9 cellular contexts compared by ENCODE assay signal in the genomic region with DNA sequence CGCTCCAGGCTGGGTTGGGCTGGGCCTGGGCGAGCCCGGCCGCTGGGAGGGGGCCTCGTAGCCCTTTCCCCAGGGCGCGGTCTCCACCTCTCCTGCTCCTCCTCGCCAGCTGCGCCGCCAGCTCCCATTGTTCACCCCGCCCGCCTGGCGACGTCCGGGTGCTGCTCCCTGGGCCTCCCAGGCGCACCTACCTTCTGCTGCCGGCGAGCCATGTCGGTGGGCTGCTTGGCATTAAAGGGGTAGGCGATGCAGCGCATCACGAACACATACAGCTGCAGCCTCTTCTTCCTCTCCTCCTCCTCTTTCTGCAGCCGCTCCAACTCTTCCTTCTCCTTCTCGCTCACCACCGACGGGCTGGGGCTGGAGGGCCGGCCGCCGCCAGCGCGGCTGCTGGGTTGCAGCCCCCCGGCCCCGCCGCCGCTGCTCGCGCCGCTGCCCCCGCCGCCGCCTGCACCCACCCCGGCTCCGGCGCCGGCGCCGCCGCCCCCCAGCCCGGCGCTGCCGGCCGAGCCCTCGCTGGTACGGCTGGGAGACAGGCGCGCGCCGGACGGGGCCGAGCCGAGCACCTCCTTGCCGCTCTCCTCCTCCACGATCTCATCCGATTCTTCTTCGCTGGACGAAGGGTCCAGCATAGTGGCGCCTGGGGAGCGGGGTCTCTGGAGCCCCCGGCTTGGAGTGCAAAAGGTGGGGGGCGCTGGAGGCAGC. TPM values are rescaled to one million over a fixed set of nuclear protein-coding genes. Genes with fewer than 3 reads are reported as not detected.
DNase-seq lines count a peak whose midpoint lies in the region; ATAC-seq and TF ChIP-seq lines count a peak whose summit lies in the region.
"Had no signal": no experiment of that assay in that cellular context is flagged by ENCODE, and none has a peak within 500 bp of the region (broad histone marks: within the 10 kb centered on the region; RNA-seq: fewer than 3 reads in every experiment).

No MANE protein-coding gene starts in this region.

- H3K36me3 Mint-ChIP-seq in endothelial cell (ENCODE audit: low read depth, unreplicated experiment) (no peaks in the 10 kb centered on the region), neural progenitor cell (no peaks in the 10 kb centered on the region)
- H3K36me3 Mint-ChIP-seq: activated CD8-positive, alpha-beta memory T cell treated with anti-CD3 and anti-CD28 coated beads, Interleukin-2, amount 10 ng/mL, durations not matched to agents 7 days and 5 days had no signal

- ATAC-seq in HG02571 (IDR thresholded peaks at IDR 0.05; ENCODE audit: unreplicated experiment) (no peak), HG02884 (IDR thresholded peaks at IDR 0.05; ENCODE audit: unreplicated experiment) (no peak)
- ATAC-seq: activated CD8-positive, alpha-beta memory T cell treated with anti-CD3 and anti-CD28 coated beads, Interleukin-2, amount 10 ng/mL, durations not matched to agents 7 days and 5 days had no signal

- H3K27ac Mint-ChIP-seq in endothelial cell (ENCODE audit: unreplicated experiment), result no peak overlapping the region
- peak overlapping the region; percentile 46 for H3K27ac Mint-ChIP-seq in neural progenitor cell

- H3K9me3 ChIP-seq in DOHH2 (ENCODE audit: control insufficient read depth, insufficient read depth, low read length) (no peaks in the 10 kb centered on the region), neural progenitor cell (ENCODE audit: low read depth) (no peaks in the 10 kb centered on the region)

- peak; percentile 73 for DNase-seq in NCI-H146 treated with DMSO at 0.1 percent for 48 hours (lab: John Stamatoyannopoulos, UW; ENCODE audit: unreplicated experiment)
- DNase-seq in endothelial cell (ENCODE audit: low spot score), result no peak
- peak; percentile 56 for DNase-seq in neural progenitor cell (ENCODE audit: low spot score)
- DNase-seq in effector CD4-positive, alpha-beta T cell, result no peak
- DNase-seq in AML-193 (lab: John Stamatoyannopoulos, UW), result no peak
- DNase-seq: activated CD8-positive, alpha-beta memory T cell treated with anti-CD3 and anti-CD28 coated beads, Interleukin-2, amount 10 ng/mL, durations not matched to agents 7 days and 5 days had no signal

- H3K4me3 ChIP-seq in DOHH2 (ENCODE audit: low read length) (peak overlapping the region; percentile 94), neural progenitor cell (peak overlapping the region; percentile 93)

- no peak overlapping the region for H3K9ac ChIP-seq in neural progenitor cell

- peaks cover 30% of the 10 kb centered on the region for H3K36me3 ChIP-seq in DOHH2 (ENCODE audit: control insufficient read depth, low read length)
- no peaks in the 10 kb centered on the region for H3K36me3 ChIP-seq in neural progenitor cell

- peaks cover 63% of the 10 kb centered on the region for H3K79me2 ChIP-seq in DOHH2 (ENCODE audit: control insufficient read depth, low read length)
- no peaks in the 10 kb centered on the region for H3K79me2 ChIP-seq in neural progenitor cell (ENCODE audit: low read depth)

- H3K4me2 ChIP-seq in DOHH2 (ENCODE audit: low read length) (peak overlapping the region; percentile 82), neural progenitor cell (peak overlapping the region; percentile 89)

- peaks cover 3% of the 10 kb centered on the region for H3K27me3 Mint-ChIP-seq in endothelial cell (ENCODE audit: unreplicated experiment)
- peaks cover 23% of the 10 kb centered on the region for H3K27me3 Mint-ChIP-seq in neural progenitor cell (ENCODE audit: insufficient read depth, low read depth)

- H3K4me3 Mint-ChIP-seq in endothelial cell (ENCODE audit: unreplicated experiment) (peak overlapping the region; percentile 74), neural progenitor cell (peak overlapping the region; percentile 88)
- H3K4me3 Mint-ChIP-seq: activated CD8-positive, alpha-beta memory T cell treated with anti-CD3 and anti-CD28 coated beads, Interleukin-2, amount 10 ng/mL, durations not matched to agents 7 days and 5 days had no signal

- H3F3A ChIP-seq in DOHH2 (ENCODE audit: control insufficient read depth, insufficient read depth) (no peaks in the 10 kb centered on the region), neural progenitor cell (ENCODE audit: low read depth) (peaks cover 19% of the 10 kb centered on the region)

- peak overlapping the region; percentile 89 for H3K27ac ChIP-seq in DOHH2 (ENCODE audit: low read depth, low read length)
- no peak overlapping the region for H3K27ac ChIP-seq in neural progenitor cell

- H3K9me3 Mint-ChIP-seq in endothelial cell (ENCODE audit: unreplicated experiment) (no peaks in the 10 kb centered on the region), neural progenitor cell (no peaks in the 10 kb centered on the region)

- peak overlapping the region; percentile 85 for H2AFZ ChIP-seq in neural progenitor cell (replicated peaks)

- TF ChIP-seq CTCF in DOHH2 (IDR thresholded peaks at IDR 0.05; ENCODE audit: low read depth, low read length, poor library complexity, severe bottlenecking) (no peak), endothelial cell (IDR thresholded peaks at IDR 0.05; ENCODE audit: unreplicated experiment) (no peak), neural progenitor cell (IDR thresholded peaks at IDR 0.05) (no peak)

- H4K20me1 ChIP-seq in DOHH2 (ENCODE audit: control insufficient read depth, insufficient read depth, low read depth, low read length) (no peaks in the 10 kb centered on the region), neural progenitor cell (ENCODE audit: low read depth) (peaks cover 6% of the 10 kb centered on the region)

- H3K9me2 ChIP-seq in DOHH2 (replicated peaks; ENCODE audit: control insufficient read depth, low read length), result no peaks in the 10 kb centered on the region

- peaks cover 11% of the 10 kb centered on the region for H3K4me1 Mint-ChIP-seq in endothelial cell (ENCODE audit: unreplicated experiment)
- H3K4me1 Mint-ChIP-seq in neural progenitor cell, result peaks cover 28% of the 10 kb centered on the region
- H3K4me1 Mint-ChIP-seq: activated CD8-positive, alpha-beta memory T cell treated with anti-CD3 and anti-CD28 coated beads, Interleukin-2, amount 10 ng/mL, durations not matched to agents 7 days and 5 days had no signal

- no peaks in the 10 kb centered on the region for H3K27me3 ChIP-seq in DOHH2 (ENCODE audit: control insufficient read depth, low read length)
- peaks cover 5% of the 10 kb centered on the region for H3K27me3 ChIP-seq in neural progenitor cell

- H3K4me1 ChIP-seq in DOHH2 (ENCODE audit: control insufficient read depth, low read length) (peaks cover 48% of the 10 kb centered on the region), neural progenitor cell (peaks cover 12% of the 10 kb centered on the region)

RNA-seq across cellular contexts. Expression of a gene that starts 0.7 kb away (rescaled TPM):
- 0.26 TPM for total RNA-seq in endothelial cell (ENCODE audit: unreplicated experiment)
- 11.7 and 17.3 TPM in 2 replicates for total RNA-seq in neural progenitor cell (ENCODE audit: low replicate concordance)
- total RNA-seq: activated CD8-positive, alpha-beta memory T cell treated with anti-CD3 and anti-CD28 coated beads, Interleukin-2, amount 10 ng/mL, durations not matched to agents 7 days and 5 days had no signal

Comparison
In these comparisons a context has a peak if more than half of its experiments do, and no peak if none do; other contexts are left out.
1. DNase-seq: peak in NCI-H146 treated with DMSO at 0.1 percent for 48 hours (single experiment) and neural progenitor cell (single experiment); none in endothelial cell (single experiment), effector CD4-positive, alpha-beta T cell (single experiment) and AML-193 (0 of 2).
2. RNA of a gene that starts 0.7 kb away (total RNA-seq): 11.7 to 17.3 TPM in neural progenitor cell; 0.26 TPM in endothelial cell (single experiment); every median in the first group is over 10 times any median in the second.